In the genomic region with DNA sequence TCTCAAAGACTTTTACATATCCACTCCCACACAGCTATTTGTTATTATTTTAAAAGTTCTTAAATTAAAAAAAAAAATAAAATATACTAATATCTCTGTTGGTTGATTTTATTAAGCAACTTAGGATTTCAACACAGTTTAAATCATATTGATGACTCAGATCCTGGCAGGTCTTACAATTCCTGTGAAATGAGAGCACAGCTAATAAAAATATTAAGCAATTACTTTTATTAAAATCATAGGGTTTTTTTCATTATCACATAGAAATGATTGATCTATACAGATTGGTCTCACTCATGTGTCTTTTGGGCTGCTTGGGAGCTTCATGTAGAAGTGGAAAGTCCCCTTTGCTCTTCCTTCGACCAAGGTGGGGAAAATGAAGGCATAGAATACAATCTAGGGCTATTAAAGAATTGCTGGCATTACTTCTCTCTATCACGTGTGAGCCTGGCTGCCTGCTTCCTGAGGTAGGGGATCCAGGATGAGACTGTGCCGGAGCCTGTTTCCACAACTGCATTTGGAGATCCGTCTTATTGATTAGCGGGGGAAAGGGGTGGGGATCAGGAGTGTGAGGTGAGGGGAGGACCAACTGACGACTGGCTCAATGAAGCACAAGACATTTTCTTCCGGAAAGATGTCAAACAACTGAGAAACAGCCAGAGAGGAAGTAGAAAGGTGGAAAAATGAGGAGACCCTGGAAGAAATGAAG, we compare ENCODE assay signal across 8 cellular contexts.
DNase-seq lines count a peak whose midpoint lies in the region; ATAC-seq and TF ChIP-seq lines count a peak whose summit lies in the region.

No MANE protein-coding gene starts in this region.

- no peaks in the 10 kb centered on the region for H3K9me3 ChIP-seq in BE2C
- no peaks in the 10 kb centered on the region for H3K9me3 ChIP-seq in Panc1 (ENCODE audit: control insufficient read depth, insufficient read depth, low read depth, low read length)
- no peaks in the 10 kb centered on the region for H3K9me3 ChIP-seq in osteoblast (ENCODE audit: low read depth, low read length)

- H3K4me1 Mint-ChIP-seq in activated T-cell treated with anti-CD3 and anti-CD28 coated beads, Interleukin-2, amount 50 U/mL, for 24 hours (ENCODE audit: low read depth): no peaks in the 10 kb centered on the region

- no peak for TF ChIP-seq CTCF in BE2C (IDR thresholded peaks at IDR 0.05; ENCODE audit: low read depth, low read length)
- no peak for TF ChIP-seq CTCF in Panc1 (IDR thresholded peaks at IDR 0.05)
- no peak for TF ChIP-seq CTCF in osteoblast (IDR thresholded peaks at IDR 0.05; ENCODE audit: extremely low read depth, low read depth, low read length)

- no peaks in the 10 kb centered on the region for H3K27me3 Mint-ChIP-seq in activated T-cell treated with anti-CD3 and anti-CD28 coated beads, Interleukin-2, amount 50 U/mL, for 24 hours

- H3K4me1 ChIP-seq in BE2C: peaks cover 21% of the 10 kb centered on the region
- H3K4me1 ChIP-seq in Panc1 (ENCODE audit: control insufficient read depth, insufficient read depth, low read length): peaks cover 5% of the 10 kb centered on the region; the same call in 1 of the 2 replicates
- peaks cover 36% of the 10 kb centered on the region for H3K4me1 ChIP-seq in osteoblast (ENCODE audit: insufficient read depth, low read length)

- H3K9me3 Mint-ChIP-seq in activated T-cell treated with anti-CD3 and anti-CD28 coated beads, Interleukin-2, amount 50 U/mL, for 24 hours: peaks cover 2% of the 10 kb centered on the region

- H3K4me3 ChIP-seq in BE2C (ENCODE audit: low read depth, low read length): peak overlapping the region; percentile 56
- peak overlapping the region; percentile 39 to 44 for H3K4me3 ChIP-seq in Panc1 (ENCODE audit: low read depth in 2 of 2, low read length in 2 of 2)
- H3K4me3 ChIP-seq in osteoblast (ENCODE audit: insufficient read depth, low read length): peak overlapping the region; percentile 70

- POLR2A ChIA-PET in Panc1 (lab: Charles Lee): no interaction called here

- no TSS peak for BruUV-seq in Panc1 (replicated peaks; lab: Mats Ljungman, UMichigan)

- H3K36me3 Mint-ChIP-seq in activated T-cell treated with anti-CD3 and anti-CD28 coated beads, Interleukin-2, amount 50 U/mL, for 24 hours (ENCODE audit: low read depth): no peaks in the 10 kb centered on the region

- CTCF ChIA-PET in Panc1 (lab: Charles Lee): interaction anchor here (0.6 kb wide), 1 partner anchor 347 kb away, joined by 3 read pairs; no protein-coding TSS in a partner anchor

- no peaks in the 10 kb centered on the region for H3K79me2 ChIP-seq in osteoblast (ENCODE audit: insufficient read depth, low read length)

- H3K27ac Mint-ChIP-seq in activated T-cell treated with anti-CD3 and anti-CD28 coated beads, Interleukin-2, amount 50 U/mL, for 24 hours: no peak overlapping the region

- H3K4me2 ChIP-seq in osteoblast (ENCODE audit: insufficient read depth, low read length): peak overlapping the region; percentile 96

- H3K4me3 Mint-ChIP-seq in activated T-cell treated with anti-CD3 and anti-CD28 coated beads, Interleukin-2, amount 50 U/mL, for 24 hours: no peak overlapping the region

- no peak for ATAC-seq in Panc1
- no peak for ATAC-seq in GM21381 (IDR thresholded peaks at IDR 0.05; ENCODE audit: unreplicated experiment)

- peak overlapping the region; percentile 74 for H2AFZ ChIP-seq in osteoblast (ENCODE audit: low read length)

- H3K27ac ChIP-seq in Panc1 (ENCODE audit: low read length) (peak overlapping the region; percentile 29; the same call in 1 of the 2 replicates), osteoblast (ENCODE audit: low read depth, low read length) (peak overlapping the region; percentile 94)

- H4K20me1 ChIP-seq in osteoblast (ENCODE audit: insufficient read depth, low read length): no peaks in the 10 kb centered on the region

- intact Hi-C loops in Panc1 (cut with micrococcal nuclease; ENCODE audit: unreplicated experiment): no loop called here

- in situ Hi-C loops in Panc1 (cut with HindIII; ENCODE audit: low pct_unique_long_range_greater_than_20kb, low sequenced_read_pairs): no loop called here

- DNase-seq in BE2C (peak; percentile 45), Panc1 (ENCODE audit: low read depth, low spot score) (no peak), fibroblast of the conjunctiva (ENCODE audit: low read depth) (peak; percentile 47), osteoblast (ENCODE audit: insufficient read length, low spot score, missing footprints) (no peak)
- no peak for DNase-seq in activated T-cell treated with anti-CD3 and anti-CD28 coated beads, Interleukin-2, amount 50 U/mL, for 24 hours
- no peak for DNase-seq in stimulated activated CD8-positive, alpha-beta memory T cell treated with anti-CD3 and anti-CD28 coated beads, Interleukin-4, amount 100 ng/mL, for 48 hours
- no peak for DNase-seq in effector CD4-positive, alpha-beta T cell

- H3K27me3 ChIP-seq in BE2C (no peaks in the 10 kb centered on the region), Panc1 (ENCODE audit: control insufficient read depth, insufficient read depth, low read length) (no peaks in the 10 kb centered on the region), osteoblast (ENCODE audit: insufficient read depth, low read length) (no peaks in the 10 kb centered on the region)

- H3K36me3 ChIP-seq in BE2C: no peaks in the 10 kb centered on the region
- no peaks in the 10 kb centered on the region for H3K36me3 ChIP-seq in Panc1 (ENCODE audit: control insufficient read depth, insufficient read depth, low read length)
- no peaks in the 10 kb centered on the region for H3K36me3 ChIP-seq in osteoblast (ENCODE audit: insufficient read depth, low read length)

Comparison
In these comparisons a context has a peak if more than half of its experiments do, and no peak if none do; other contexts are left out.
1. DNase-seq: peak in BE2C (single experiment) and fibroblast of the conjunctiva (single experiment); none in Panc1 (single experiment), osteoblast (single experiment), activated T-cell treated with anti-CD3 and anti-CD28 coated beads, Interleukin-2, amount 50 U/mL, for 24 hours (single experiment), stimulated activated CD8-positive, alpha-beta memory T cell treated with anti-CD3 and anti-CD28 coated beads, Interleukin-4, amount 100 ng/mL, for 48 hours (single experiment) and effector CD4-positive, alpha-beta T cell (single experiment).
2. Peak in every context shown above with its lines, with median percentiles within 50 percentile points of each other: H3K4me3 ChIP-seq.